ENCODE assay signal across 8 cellular contexts in genomic region chr16:71808593-71809449, GRCh38. TPM values are rescaled to one million over a fixed set of nuclear protein-coding genes. Genes with fewer than 3 reads are reported as not detected.
DNase-seq lines count a peak whose midpoint lies in the region; ATAC-seq and TF ChIP-seq lines count a peak whose summit lies in the region.

AP1G1 (minus strand) TSS chr16:71808834; CDS start chr16:71789479, 19,355 bp downstream.

- peak; percentile 78 for ATAC-seq in GM19395 (IDR thresholded peaks at IDR 0.05; ENCODE audit: unreplicated experiment)
- peak; percentile 45 for ATAC-seq in HG03558 (IDR thresholded peaks at IDR 0.05; ENCODE audit: extremely low read depth, unreplicated experiment)
- ATAC-seq in left lobe of liver: peak; percentile 92

- TF ChIP-seq CTCF in C4-2B (conservative IDR thresholded peaks at IDR 0.05): no peak

- DNase-seq in NCI-H748 (lab: John Stamatoyannopoulos, UW; ENCODE audit: unreplicated experiment) (peak; percentile 97), dedifferentiated amniotic fluid mesenchymal stem cell (ENCODE audit: extremely low spot score) (peak; percentile 98), left lobe of liver (ENCODE audit: low spot score) (peak; percentile 96)
- DNase-seq in activated CD4-positive, alpha-beta T cell treated with anti-CD3 and anti-CD28 coated beads, Interleukin-2, amount 50 U/mL, for 1 hour: peak; percentile 89
- DNase-seq in stimulated activated CD4-positive, alpha-beta T cell treated with anti-CD3 and anti-CD28 coated beads, Interleukin-2, amount 100 ng/mL, for 24 hours: peak; percentile 88 to 90

- H3K27ac ChIP-seq in C4-2B: peak within 1 kb of the TSS; percentile 98

RNA-seq across cellular contexts. Expression of gene AP1G1, which starts in this region (rescaled TPM):
- 51.9 TPM for total RNA-seq in left lobe of liver

Comparison
In these comparisons a context has a peak if more than half of its experiments do, and no peak if none do; other contexts are left out.
1. Peak in every context shown above with its lines: DNase-seq, ATAC-seq and H3K27ac ChIP-seq.